ENCODE assay signal across 20 cellular contexts in the genomic region with DNA sequence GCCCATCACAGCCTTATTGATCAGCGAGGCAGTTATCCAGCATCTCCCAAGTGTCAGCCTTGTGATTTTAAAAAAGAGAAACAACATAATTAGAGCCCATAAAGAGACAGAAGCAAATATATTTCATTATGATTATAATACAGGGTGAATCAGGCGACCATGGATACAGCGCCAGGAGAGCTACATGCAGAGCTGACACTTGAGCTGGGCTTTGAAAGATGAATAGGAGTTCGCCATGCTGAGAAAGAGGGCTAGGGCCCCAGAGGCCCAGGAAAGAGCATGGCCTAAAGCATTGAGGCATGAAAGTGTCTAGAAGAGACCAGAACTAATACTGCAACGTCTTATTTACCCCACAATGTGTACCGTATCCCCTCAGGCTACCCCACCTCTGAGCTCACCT. TPM values are rescaled to one million over a fixed set of nuclear protein-coding genes. Genes with fewer than 3 reads are reported as not detected.
A peak's percentile ranks its signal among the peaks of the same experiment; 100 is the strongest.
DNase-seq lines count a peak whose midpoint lies in the region; ATAC-seq, FAIRE-seq and TF ChIP-seq lines count a peak whose summit lies in the region.
"Had no signal": no experiment of that assay in that cellular context is flagged by ENCODE, and none has a peak within 500 bp of the region (broad histone marks: within the 10 kb centered on the region; RNA-seq: fewer than 3 reads in every experiment).

No MANE protein-coding gene starts in this region.

- no peak for TF ChIP-seq EP300 in SK-N-SH (IDR thresholded peaks at IDR 0.05; ENCODE audit: borderline replicate concordance in 1 of 2, low read depth in 1 of 2, low read length in 1 of 2)
- no peak for TF ChIP-seq EP300 in H1 (IDR thresholded peaks at IDR 0.05; ENCODE audit: borderline replicate concordance in 1 of 2, low read depth in 2 of 2, low read length in 2 of 2)

- H2BK15ac ChIP-seq in H1 (ENCODE audit: low read length): no peak overlapping the region

- H4K8ac ChIP-seq in H1 (ENCODE audit: extremely low read depth, insufficient read depth, low read length): no peak overlapping the region

- H3K27ac ChIP-seq in SK-N-SH (ENCODE audit: low read depth in 2 of 2, low read length in 1 of 2): no peak overlapping the region
- H3K27ac ChIP-seq in H1 (ENCODE audit: low read depth, low read length): no peak overlapping the region
- no peak overlapping the region for H3K27ac ChIP-seq in small intestine (ENCODE audit: low read depth in 1 of 2, low read length in 1 of 2)
- H3K27ac ChIP-seq: 22Rv1, A549, GM23248 had no signal

- peak overlapping the region; percentile 60; the same call in 1 of the 2 replicates for H2BK12ac ChIP-seq in H1 (ENCODE audit: low read depth, low read length)

- H3K79me2 ChIP-seq in SK-N-SH (ENCODE audit: insufficient read depth) (no peaks in the 10 kb centered on the region), H1 (ENCODE audit: control insufficient read depth in 1 of 2, insufficient read depth in 2 of 2, low read length in 2 of 2) (no peaks in the 10 kb centered on the region)

- H2AFZ ChIP-seq in SK-N-SH (ENCODE audit: low read depth): no peak overlapping the region
- H2AFZ ChIP-seq in H1 (ENCODE audit: low read length): no peak overlapping the region
- H2AFZ ChIP-seq: GM23248 had no signal

- no peak overlapping the region for H3K14ac ChIP-seq in H1 (ENCODE audit: insufficient read length)

- H3F3A ChIP-seq in SK-N-SH (replicated peaks; ENCODE audit: insufficient read depth): no peaks in the 10 kb centered on the region

- no peak overlapping the region for H3K18ac ChIP-seq in H1 (ENCODE audit: extremely low read depth, low read length)

- no peak overlapping the region for H3K56ac ChIP-seq in H1 (replicated peaks; ENCODE audit: insufficient read length, low read depth, low read length)

- peaks cover 52% of the 10 kb centered on the region for H3K4me1 Mint-ChIP-seq in neural crest cell

- H3K27me3 Mint-ChIP-seq in neural crest cell (ENCODE audit: low read depth): peaks cover 18% of the 10 kb centered on the region

- H3K27me3 ChIP-seq in SK-N-SH (ENCODE audit: insufficient read depth) (no peaks in the 10 kb centered on the region; the same call in 1 of the 2 replicates), H1 (replicated peaks in 1 of 4; ENCODE audit: control insufficient read depth in 3 of 4, extremely low read depth in 1 of 4, insufficient read depth in 3 of 4, low read length in 3 of 4) (peaks cover 0 to 24% (median 15%) of the 10 kb centered on the region in 4 experiments; a peak in 5 of 7 replicates), small intestine (ENCODE audit: control insufficient read depth in 2 of 2, insufficient read depth in 2 of 2, low read length in 2 of 2) (peaks cover 8 to 14% of the 10 kb centered on the region in 2 donors)

- H3K36me3 ChIP-seq in SK-N-SH (replicated peaks in 1 of 2; ENCODE audit: control insufficient read depth in 1 of 2, insufficient read depth in 2 of 2, low read length in 1 of 2) (no peaks in the 10 kb centered on the region), H1 (ENCODE audit: control insufficient read depth in 2 of 4, insufficient read depth in 4 of 4, low read length in 3 of 4) (no peaks in the 10 kb centered on the region), small intestine (ENCODE audit: control insufficient read depth in 2 of 2, insufficient read depth in 2 of 2, low read length in 2 of 2) (no peaks in the 10 kb centered on the region)

- no peak overlapping the region for H2AK5ac ChIP-seq in H1 (ENCODE audit: low read depth, low read length)

- H4K20me1 ChIP-seq in SK-N-SH (ENCODE audit: insufficient read depth): no peaks in the 10 kb centered on the region
- H4K20me1 ChIP-seq in H1 (replicated peaks in 1 of 2; ENCODE audit: control insufficient read depth in 1 of 2, insufficient read depth in 2 of 2, low read length in 2 of 2): no peaks in the 10 kb centered on the region

- H3K23me2 ChIP-seq in H1 (ENCODE audit: low read depth, low read length): peaks cover 13% of the 10 kb centered on the region

- CTCF ChIA-PET in SK-N-SH (lab: Yijun Ruan, JAX) (interaction anchor here (2.0 to 9.3 kb wide), 4 partner anchors 14 to 301 kb away, joined by 5 to 83 read pairs (median 20); no protein-coding TSS in a partner anchor), H1 (lab: Charles Lee; ENCODE audit: partially characterized antibody) (interaction anchor here (1.1 to 4.3 kb wide), 15 partner anchors 10 to 100 kb away, joined by 3 to 28 read pairs (median 5); no protein-coding TSS in a partner anchor)

- H3K4me3 ChIP-seq in SK-N-SH (ENCODE audit: low read depth in 2 of 2, low read length in 1 of 2): no peak overlapping the region
- H3K4me3 ChIP-seq in H1 (ENCODE audit: extremely low read depth in 1 of 4, insufficient read depth in 2 of 4, low read depth in 3 of 4, low read length in 4 of 4): no peak overlapping the region
- no peak overlapping the region for H3K4me3 ChIP-seq in small intestine (ENCODE audit: low read depth in 1 of 2, low read length in 2 of 2)
- H3K4me3 ChIP-seq: A549, GM23248 had no signal

- TF ChIP-seq RAD21 in SK-N-SH (IDR thresholded peaks at IDR 0.05; ENCODE audit: low read length) (no peak), H1 (IDR thresholded peaks at IDR 0.05 in 1 of 2, conservative IDR thresholded peaks at IDR 0.05 in 1 of 2; ENCODE audit: low read depth in 2 of 2, low read length in 2 of 2) (no peak)

- ATAC-seq in SK-N-SH treated with all-trans-retinoic acid at 6 μM for 48 hours: no peak
- ATAC-seq: A549; CD8-positive, alpha-beta T cell had no signal

- H2BK20ac ChIP-seq in H1 (ENCODE audit: low read length): no peak overlapping the region

- no peaks in the 10 kb centered on the region for H3K9me3 Mint-ChIP-seq in neural crest cell
- H3K9me3 Mint-ChIP-seq: CD8-positive, alpha-beta T cell; HFFc6 had no signal

- H3K9ac ChIP-seq in SK-N-SH (no peak overlapping the region), H1 (replicated peaks in 1 of 4; ENCODE audit: extremely low read depth in 1 of 4, low read depth in 3 of 4, low read length in 3 of 4) (no peak overlapping the region)
- H3K9ac ChIP-seq: GM23248 had no signal

- no peak overlapping the region for H4K5ac ChIP-seq in H1 (ENCODE audit: insufficient read length, low read depth, low read length)

- POLR2A ChIA-PET in SK-N-SH (lab: Yijun Ruan, JAX) (interaction anchor here (1.2 kb wide), 1 partner anchor 14 kb away, joined by 3 read pairs; no protein-coding TSS in a partner anchor), H1 (lab: Charles Lee; ENCODE audit: partially characterized antibody) (interaction anchor here (1.0 kb wide), 1 partner anchor 9 kb away, joined by 3 read pairs; no protein-coding TSS in a partner anchor)

- no peak overlapping the region for H3K23ac ChIP-seq in H1 (ENCODE audit: insufficient read length)

- no peak overlapping the region for H4K91ac ChIP-seq in H1 (replicated peaks; ENCODE audit: insufficient read length, low read length)

- no peak overlapping the region for H2BK5ac ChIP-seq in H1 (ENCODE audit: low read depth, low read length)

- WGBS in SK-N-SH (ENCODE audit: low lambda C conversion rate): 76% methylated on average over 6 of the region's 6 CpGs
- 80% methylated on average over 6 of the region's 6 CpGs; no CpG with 5 or more reads in 1 of the 2 experiments for WGBS in H1 (ENCODE audit: extremely low coverage in 1 of 2, insufficient coverage in 1 of 2, insufficient read length in 1 of 2, insufficient replicate concordance in 2 of 2, low coverage in 1 of 2, low lambda C conversion rate in 2 of 2, missing lambda C conversion rate in 1 of 2), 2 experiments
- WGBS in small intestine, 3 donors: 76 to 82% (median 80%) methylated on average over 6 of the region's 6 CpGs

- H3K4ac ChIP-seq in H1 (replicated peaks; ENCODE audit: insufficient read length, low read depth, low read length): no peak overlapping the region

- no peak for TF ChIP-seq POLR2A in H1 (IDR thresholded peaks at IDR 0.05; ENCODE audit: control extremely low read depth in 1 of 2, low read depth in 2 of 2, low read length in 2 of 2)

- FAIRE-seq in H1 (lab: Jason Lieb, UNC) (no peak), small intestine (lab: Jason Lieb, UNC) (no peak), GM19239 (lab: Jason Lieb, UNC) (no peak)
- FAIRE-seq: A549, H54 had no signal

- H3K9me3 ChIP-seq in SK-N-SH (no peaks in the 10 kb centered on the region), H1 (ENCODE audit: insufficient read depth in 2 of 2, low read depth in 1 of 2, low read length in 1 of 2) (no peaks in the 10 kb centered on the region), small intestine (ENCODE audit: control insufficient read depth, low read depth) (no peaks in the 10 kb centered on the region)
- H3K9me3 ChIP-seq: A549 had no signal

- H3K9me2 ChIP-seq in SK-N-SH: no peaks in the 10 kb centered on the region

- H3K4me1 ChIP-seq in SK-N-SH (ENCODE audit: control insufficient read depth in 1 of 2, insufficient read depth in 2 of 2, low read depth in 1 of 2, low read length in 1 of 2): peaks cover 0 to 12% of the 10 kb centered on the region in 2 experiments; a peak in 1 of 4 replicates
- peaks cover 16 to 54% (median 35%) of the 10 kb centered on the region in 4 experiments for H3K4me1 ChIP-seq in H1 (replicated peaks in 1 of 4; ENCODE audit: control insufficient read depth in 3 of 4, insufficient read depth in 4 of 4, low read length in 3 of 4)
- no peaks in the 10 kb centered on the region for H3K4me1 ChIP-seq in small intestine (ENCODE audit: control insufficient read depth in 2 of 2, insufficient read depth in 1 of 2, low read depth in 1 of 2, low read length in 1 of 2)

- TF ChIP-seq CTCF in SK-N-SH (IDR thresholded peaks at IDR 0.05) (no peak), H1 (IDR thresholded peaks at IDR 0.05; ENCODE audit: control extremely low read depth in 1 of 3, insufficient read depth in 1 of 3, low read depth in 1 of 3, low read length in 3 of 3) (no peak), neural crest cell (conservative IDR thresholded peaks at IDR 0.05) (no peak)

- H3K27ac Mint-ChIP-seq in neural crest cell (ENCODE audit: unreplicated experiment): no peak overlapping the region
- H3K27ac Mint-ChIP-seq: CD8-positive, alpha-beta T cell; HFFc6 had no signal

- no peak overlapping the region for H3K4me2 ChIP-seq in SK-N-SH
- H3K4me2 ChIP-seq in H1 (ENCODE audit: insufficient read depth in 1 of 2, low read depth in 2 of 2, low read length in 2 of 2): no peak overlapping the region
- H3K4me2 ChIP-seq: A549 had no signal

- peak overlapping the region; percentile 82 for H3K4me3 Mint-ChIP-seq in neural crest cell
- H3K4me3 Mint-ChIP-seq: CD8-positive, alpha-beta T cell; HFFc6 had no signal

- no peak overlapping the region for H2BK120ac ChIP-seq in H1 (replicated peaks; ENCODE audit: low read depth, low read length)

- no peak for DNase-seq in SK-N-SH
- DNase-seq in H1 (ENCODE audit: low read depth in 1 of 2, low spot score in 2 of 2): no peak
- DNase-seq in neural crest cell (ENCODE audit: low read depth, low spot score): no peak
- no peak for DNase-seq in small intestine
- no peak for DNase-seq in NCI-H748 treated with DMSO at 0.1 percent for 48 hours (lab: John Stamatoyannopoulos, UW)
- no peak for DNase-seq in GM19239 (ENCODE audit: insufficient read length, low spot score)
- no peak for DNase-seq in NK-92 (lab: John Stamatoyannopoulos, UW; ENCODE audit: unreplicated experiment)
- DNase-seq: AML-193; Calu3; CD8-positive, alpha-beta T cell; DMS79 treated with DMSO at 0.1 percent for 48 hours; GF-D8; GM23248; HCEC 1CT; HFFc6 had no signal

- no peaks in the 10 kb centered on the region for H3K79me1 ChIP-seq in H1 (ENCODE audit: low read depth, low read length)

- H3K36me3 Mint-ChIP-seq in neural crest cell (ENCODE audit: low read depth): no peaks in the 10 kb centered on the region
- H3K36me3 Mint-ChIP-seq: CD8-positive, alpha-beta T cell had no signal

RNA-seq across cellular contexts. Expression of gene CORO2B, which starts 4.2 kb away (rescaled TPM):
- polyA plus RNA-seq in SK-N-SH (2012; rRNA removed) (2.3 and 3.6 TPM in 2 replicates), H1 (2011; rRNA removed) (6.1 and 6.7 TPM in 2 replicates), small intestine (1 to 10 TPM; 1.3 to 3.0 (median 1.4) TPM)
- polyA plus RNA-seq in SK-N-SH (2012; cell fraction: cytosol; rRNA removed): 1.6 and 2.5 TPM in 2 replicates
- polyA plus RNA-seq in SK-N-SH (2012; cell fraction: nucleus; rRNA removed): 2.8 and 3.1 TPM in 2 replicates
- total RNA-seq in H1 (2021; fragmentation: NEBNext Ultra II Directional; extraction: Animal tissue kit (Norgen Biotek cat#: 25700)): 3.4 and 4.7 TPM in 2 replicates
- polyA plus RNA-seq in H1 (2011; cell fraction: cytosol; rRNA removed): 3.5 TPM
- 5.4 TPM for polyA plus RNA-seq in H1 (2011; cell fraction: nucleus; rRNA removed)
- 3.8 to 5.5 TPM (median 4.8 TPM) in 4 replicates for polyA plus RNA-seq in H1 (2012, experiment 1 of 2)
- 3.7 TPM for polyA plus RNA-seq in H1 (2012, experiment 2 of 2)
- polyA plus RNA-seq in H1 (2013, experiment 1 of 2): 2.4 TPM
- polyA plus RNA-seq in H1 (2013, experiment 2 of 2): 2.2 TPM
- polyA minus RNA-seq in H1 (2011; rRNA and poly(A)+ RNA removed): 4.0 TPM in 2 replicates
- 2.9 TPM for polyA minus RNA-seq in H1 (2011; cell fraction: cytosol; rRNA and poly(A)+ RNA removed)
- 2.2 TPM for polyA minus RNA-seq in H1 (2011; cell fraction: nucleus; rRNA and poly(A)+ RNA removed)
- total RNA-seq in neural crest cell: 21.3 and 23.1 TPM in 2 replicates
- total RNA-seq: HT-29 had no signal
